Comparison of ENCODE assay signal across 10 cellular contexts in the genomic region with DNA sequence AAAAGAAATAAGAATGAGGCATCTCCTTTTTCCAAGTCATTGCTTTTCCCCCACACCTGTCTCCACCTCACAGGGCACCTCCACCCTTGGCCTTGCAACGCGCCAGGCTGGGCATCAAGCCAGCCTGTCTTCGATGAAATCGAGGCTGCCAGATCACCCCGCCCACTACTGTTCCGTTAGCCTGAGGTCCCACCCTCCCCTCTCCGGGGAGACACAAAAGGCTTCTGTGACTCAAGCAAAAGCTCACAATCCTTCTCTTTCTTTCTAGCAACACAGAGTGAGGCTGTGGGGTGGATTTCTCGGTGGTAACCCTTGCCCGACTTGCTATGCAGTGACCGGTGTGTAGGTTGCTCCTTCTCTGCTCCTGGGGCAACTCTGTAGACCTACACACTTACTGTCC. TPM values are rescaled to one million over a fixed set of nuclear protein-coding genes. Genes with fewer than 3 reads are reported as not detected.
DNase-seq lines count a peak whose midpoint lies in the region; ATAC-seq and TF ChIP-seq lines count a peak whose summit lies in the region.
"Had no signal": no experiment of that assay in that cellular context is flagged by ENCODE, and none has a peak within 500 bp of the region (broad histone marks: within the 10 kb centered on the region; RNA-seq: fewer than 3 reads in every experiment).

No MANE protein-coding gene starts in this region.

- H3K36me3 ChIP-seq in neuronal stem cell (replicated peaks in 1 of 2; ENCODE audit: control insufficient read depth in 2 of 2, insufficient read depth in 2 of 2, low read length in 2 of 2), result no peaks in the 10 kb centered on the region

- no peaks in the 10 kb centered on the region for H3K27me3 ChIP-seq in neuronal stem cell (ENCODE audit: control insufficient read depth in 3 of 3, insufficient read depth in 3 of 3, low read depth in 1 of 3, low read length in 3 of 3)

- no peak for TF ChIP-seq CTCF in MCF 10A (IDR thresholded peaks at IDR 0.05; ENCODE audit: unreplicated experiment)

- CTCF ChIA-PET in MCF 10A (lab: Yijun Ruan, JAX), result interaction anchor here (0.6 kb wide), 1 partner anchor 746 kb away, joined by 3 read pairs; no protein-coding TSS in a partner anchor

- peaks cover 12% of the 10 kb centered on the region for H3K4me1 Mint-ChIP-seq in MCF 10A (ENCODE audit: insufficient read depth, unreplicated experiment)

- no peak overlapping the region for H3K23ac ChIP-seq in neuronal stem cell (ENCODE audit: low read depth, low read length, poor library complexity)

- WGBS in neuronal stem cell (ENCODE audit: extremely low coverage in 2 of 2, insufficient read length in 2 of 2, insufficient replicate concordance in 1 of 2), 2 donors, result no CpG with 5 or more reads among the region's 10 CpGs

- no peaks in the 10 kb centered on the region for H3K9me3 Mint-ChIP-seq in MCF 10A (ENCODE audit: unreplicated experiment)

- no peak overlapping the region for H3K4me2 ChIP-seq in neuronal stem cell (ENCODE audit: insufficient read depth, low read length, poor library complexity, severe bottlenecking)

- no peak overlapping the region for H3K9ac ChIP-seq in neuronal stem cell (ENCODE audit: low read depth, low read length, poor library complexity)

- H2AK5ac ChIP-seq in neuronal stem cell (ENCODE audit: low read depth, low read length), result no peak overlapping the region

- no peak overlapping the region for H2BK15ac ChIP-seq in neuronal stem cell (ENCODE audit: low read length)

- no peak overlapping the region for H4K8ac ChIP-seq in neuronal stem cell (ENCODE audit: low read depth, low read length)

- H2BK5ac ChIP-seq in neuronal stem cell (ENCODE audit: low read length), result no peak overlapping the region

- H2BK12ac ChIP-seq in neuronal stem cell (ENCODE audit: low read length), result peak overlapping the region; percentile 43

- DNase-seq in C1 segment of cervical spinal cord (lab: John Stamatoyannopoulos, UW) (peak in 11 of 14 donors; percentile 12 to 76 (median 53)), NCI-H345 treated with DMSO at 0.1 percent for 48 hours (lab: John Stamatoyannopoulos, UW; ENCODE audit: unreplicated experiment) (peak; percentile 21), MCF 10A (ENCODE audit: unreplicated experiment) (peak; percentile 90), neuronal stem cell (ENCODE audit: low spot score) (no peak), NCI-H187 (lab: John Stamatoyannopoulos, UW) (no peak), NCI-H226 (no peak)
- no peak for DNase-seq in activated CD4-positive, CD25-positive, alpha-beta regulatory T cell (lab: John Stamatoyannopoulos, UW)

- H3K79me1 ChIP-seq in neuronal stem cell (ENCODE audit: low read depth, low read length), result no peaks in the 10 kb centered on the region

- no TSS peak for BruUV-seq in MCF 10A (replicated peaks; lab: Mats Ljungman, UMichigan)

- H3K4me1 ChIP-seq in neuronal stem cell (ENCODE audit: control insufficient read depth in 2 of 2, insufficient read depth in 1 of 2, low read depth in 1 of 2, low read length in 2 of 2), result peaks cover 3 to 5% of the 10 kb centered on the region in 2 donors

- no peak overlapping the region for H4K91ac ChIP-seq in neuronal stem cell (ENCODE audit: low read depth, low read length, poor library complexity)

- no peak overlapping the region for H3K4me3 Mint-ChIP-seq in MCF 10A (ENCODE audit: unreplicated experiment)

- H3K4me3 ChIP-seq in neuronal stem cell (ENCODE audit: low read length in 2 of 2), result no peak overlapping the region

- H3K14ac ChIP-seq in neuronal stem cell (ENCODE audit: low read length), result no peak overlapping the region

- no peak overlapping the region for H3K27ac Mint-ChIP-seq in MCF 10A (ENCODE audit: low read depth, unreplicated experiment)

- POLR2A ChIA-PET in MCF 10A (lab: Yijun Ruan, JAX), result no interaction called here

- ATAC-seq in HG02678 (IDR thresholded peaks at IDR 0.05; ENCODE audit: unreplicated experiment), result no peak
- ATAC-seq: Panc1 had no signal

- H3K4ac ChIP-seq in neuronal stem cell (ENCODE audit: low read length), result no peak overlapping the region

- peaks cover 23% of the 10 kb centered on the region for H3K27me3 Mint-ChIP-seq in MCF 10A (ENCODE audit: insufficient read depth, unreplicated experiment)

- no peak overlapping the region for H2BK120ac ChIP-seq in neuronal stem cell (ENCODE audit: low read depth, low read length)

- intact Hi-C loops in MCF 10A (cut with micrococcal nuclease), result no loop called here

- H3K18ac ChIP-seq in neuronal stem cell (ENCODE audit: low read length), result no peak overlapping the region

- H3K27ac ChIP-seq in neuronal stem cell (replicated peaks; ENCODE audit: low read length), result no peak overlapping the region

- H3K36me3 Mint-ChIP-seq in MCF 10A (ENCODE audit: insufficient read depth, unreplicated experiment), result no peaks in the 10 kb centered on the region
- H3K36me3 Mint-ChIP-seq: CD4-positive, alpha-beta memory T cell had no signal

- peak overlapping the region; percentile 5 for H2AFZ ChIP-seq in neuronal stem cell (ENCODE audit: low read length)

- no peaks in the 10 kb centered on the region for H3K9me3 ChIP-seq in neuronal stem cell (replicated peaks in 1 of 2; ENCODE audit: control insufficient read depth in 2 of 2, insufficient read depth in 1 of 2, low read depth in 1 of 2, low read length in 2 of 2)

RNA-seq across cellular contexts. Expression of a gene that starts 9.9 kb away (rescaled TPM):
- total RNA-seq in MCF 10A (2022), result not detected in 2 replicates
- 0.15 TPM for polyA plus RNA-seq in neuronal stem cell (2013, experiment 1 of 2)
- polyA plus RNA-seq in neuronal stem cell (2013, experiment 2 of 2), result not detected
- total RNA-seq: CD4-positive, alpha-beta memory T cell had no signal
- polyA plus RNA-seq: CD4-positive, alpha-beta memory T cell had no signal

Comparison
In these comparisons a context has a peak if more than half of its experiments do, and no peak if none do; other contexts are left out.
1. DNase-seq: peak in C1 segment of cervical spinal cord (11 of 14), NCI-H345 treated with DMSO at 0.1 percent for 48 hours (single experiment) and MCF 10A (single experiment); none in neuronal stem cell (single experiment), NCI-H187 (0 of 2), NCI-H226 (single experiment) and activated CD4-positive, CD25-positive, alpha-beta regulatory T cell (0 of 4).